8 cellular contexts compared by ENCODE assay signal in the genomic region with DNA sequence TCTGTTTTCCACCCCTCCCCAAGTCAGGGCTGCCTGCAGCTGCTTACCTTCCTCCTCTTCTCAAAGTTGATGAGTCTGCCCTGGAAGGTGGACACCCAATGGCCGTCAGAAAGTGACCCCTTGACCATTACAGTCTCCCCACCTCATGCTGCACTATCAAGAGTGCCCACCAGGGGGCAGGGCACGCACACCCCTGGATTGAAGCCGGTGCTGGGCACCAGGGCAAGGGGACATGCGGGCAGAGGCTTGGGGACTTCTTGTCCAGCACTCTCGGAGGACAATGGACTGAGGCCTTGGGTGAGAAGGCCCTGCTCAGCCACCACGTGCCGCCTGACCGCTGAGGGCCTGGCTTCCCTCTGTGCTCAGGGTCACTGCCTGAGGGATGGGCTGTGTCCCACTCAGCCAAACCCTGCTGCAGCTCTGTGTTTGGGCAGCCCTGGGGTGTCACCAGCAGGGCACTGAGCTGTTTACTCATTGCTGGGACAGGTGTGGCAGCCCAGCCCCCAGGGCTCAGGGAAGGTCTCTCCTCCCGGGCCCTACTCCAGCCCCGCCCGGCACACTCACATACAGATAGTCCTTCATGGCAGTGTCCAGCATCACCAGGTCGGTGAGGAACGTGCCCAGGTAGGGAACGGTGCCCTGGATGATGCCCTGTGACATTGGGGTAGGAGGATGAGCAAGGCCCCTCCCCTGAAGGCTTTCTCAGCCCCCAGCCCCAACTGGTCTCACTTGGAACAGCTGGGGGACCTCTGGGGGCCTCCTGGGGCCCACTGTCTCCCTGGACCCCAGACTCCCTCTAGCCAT. TPM values are rescaled to one million over a fixed set of nuclear protein-coding genes. Genes with fewer than 3 reads are reported as not detected.
DNase-seq lines count a peak whose midpoint lies in the region; ATAC-seq and TF ChIP-seq lines count a peak whose summit lies in the region.

No MANE protein-coding gene starts in this region.

- DNase-seq in GM03348 (ENCODE audit: low spot score) (peak; percentile 87), NAMALWA (ENCODE audit: low spot score) (peak; percentile 50), activated T-cell treated with anti-CD3 and anti-CD28 coated beads for 24 hours (ENCODE audit: low read depth) (peak; percentile 37), epithelial cell of proximal tubule (ENCODE audit: low read depth) (no peak), naive B cell (peak; percentile 56), uterus (peak; percentile 65 to 70), NCI-H1105 treated with DMSO at 0.1 percent for 48 hours (lab: John Stamatoyannopoulos, UW) (no peak), GF-D8 (lab: John Stamatoyannopoulos, UW) (no peak)

- H3K9me3 ChIP-seq in uterus = no peaks in the 10 kb centered on the region

- H3K4me3 ChIP-seq in epithelial cell of proximal tubule (ENCODE audit: low read depth, low read length) (no peak overlapping the region), uterus (no peak overlapping the region)

- peak overlapping the region in 1 of 8 donors; percentile 47 for H3K4me3 Mint-ChIP-seq in naive B cell

- H3K27me3 Mint-ChIP-seq in naive B cell = no peaks in the 10 kb centered on the region

- H3K4me1 ChIP-seq in uterus = no peaks in the 10 kb centered on the region

- no peak overlapping the region for H3K27ac ChIP-seq in uterus

- TF ChIP-seq POLR2A in uterus (IDR thresholded peaks at IDR 0.05) = no peak

- TF ChIP-seq CTCF in epithelial cell of proximal tubule (conservative IDR thresholded peaks at IDR 0.05; ENCODE audit: low read depth, low read length) = peak; percentile 92
- TF ChIP-seq CTCF in uterus (IDR thresholded peaks at IDR 0.05) = peak; percentile 95 to 99 (median 98)

- H3K9me3 Mint-ChIP-seq in naive B cell = no peaks in the 10 kb centered on the region

- H3K4me1 Mint-ChIP-seq in naive B cell = peaks cover 4 to 5% (median 4%) of the 10 kb centered on the region in 3 donors

- peak overlapping the region in 5 of 6 donors; percentile 39 to 89 (median 53) for H3K27ac Mint-ChIP-seq in naive B cell

- no peaks in the 10 kb centered on the region for H3K36me3 ChIP-seq in uterus

- H3K27me3 ChIP-seq in uterus = no peaks in the 10 kb centered on the region

- H3K36me3 Mint-ChIP-seq in naive B cell = peaks cover 0 to 24% of the 10 kb centered on the region in 2 donors

- peak; percentile 52 to 57 for ATAC-seq in naive B cell (ENCODE audit: low read depth in 2 of 2)

- intact Hi-C loops in uterus (cut with DNase I; ENCODE audit: low total_unique reads) = loop anchor here (5.0 kb wide), 1 partner anchor 39 kb away; no protein-coding TSS in a partner anchor

RNA-seq across cellular contexts. Expression of a gene that starts 17.7 kb away (rescaled TPM):
- total RNA-seq in epithelial cell of proximal tubule = 18.2 and 39.0 TPM in 2 replicates
- polyA plus RNA-seq in naive B cell (ENCODE audit: low read depth in 6 of 6) = 10 to 100 TPM in 2 of 6 donors, 1 to 10 TPM in 4; 5.5 to 17.5 (median 8.7) TPM
- total RNA-seq in uterus = 10 to 100 TPM; 14.1 to 67.9 (median 30.3) TPM

RNA-seq across cellular contexts. Expression of a gene that starts 41.6 kb away (rescaled TPM):
- total RNA-seq in epithelial cell of proximal tubule (0.36 and 0.58 TPM in 2 replicates), uterus (1 to 10 TPM in 1 of 4 donors, under 1 TPM in 2, not detected in 1; 0.26 to 1.4 (median 0.62) TPM)
- under 1 TPM in 1 of 6 donors, not detected in 5; 0.11 TPM for polyA plus RNA-seq in naive B cell (ENCODE audit: low read depth in 6 of 6)

Comparison
In these comparisons a context has a peak if more than half of its experiments do, and no peak if none do; other contexts are left out.
1. DNase-seq: peak in GM03348 (single experiment), NAMALWA (single experiment), activated T-cell treated with anti-CD3 and anti-CD28 coated beads for 24 hours (single experiment), naive B cell (single experiment) and uterus (2 of 2); none in epithelial cell of proximal tubule (single experiment), NCI-H1105 treated with DMSO at 0.1 percent for 48 hours (single experiment) and GF-D8 (single experiment).